ENCODE assay signal across 8 cellular contexts in the genomic region with DNA sequence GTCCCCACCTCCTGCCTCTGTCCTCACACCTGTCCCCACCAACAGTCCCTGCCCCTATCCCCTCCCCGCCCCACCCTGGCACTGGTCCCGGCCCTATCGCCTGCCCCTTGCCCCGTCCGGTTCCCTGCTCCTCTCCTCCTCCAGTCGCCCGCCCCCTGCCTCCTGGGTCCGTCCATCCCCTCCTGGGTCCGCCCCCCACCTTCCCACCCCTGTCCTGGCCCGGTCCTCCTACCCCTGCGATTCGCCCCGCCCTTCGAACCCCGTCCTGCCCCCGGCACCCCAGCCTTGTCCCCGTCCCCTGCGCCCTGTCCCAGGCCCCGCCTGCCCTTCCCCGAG. TPM values are rescaled to one million over a fixed set of nuclear protein-coding genes. Genes with fewer than 3 reads are reported as not detected.
A peak's percentile ranks its signal among the peaks of the same experiment; 100 is the strongest.
DNase-seq lines count a peak whose midpoint lies in the region; ATAC-seq and TF ChIP-seq lines count a peak whose summit lies in the region.

No MANE protein-coding gene starts in this region.

- H3K4me1 ChIP-seq in SJSA1 (replicated peaks) (peaks cover 5% of the 10 kb centered on the region), prostate gland (replicated peaks) (peaks cover 7% of the 10 kb centered on the region)

- H3K27me3 ChIP-seq in SJSA1 (replicated peaks) (no peaks in the 10 kb centered on the region), prostate gland (replicated peaks; ENCODE audit: insufficient read depth) (no peaks in the 10 kb centered on the region)

- H3K4me3 ChIP-seq in SJSA1 (peak overlapping the region; percentile 91), foreskin fibroblast (ENCODE audit: low read depth in 1 of 2, low read length in 2 of 2) (peak overlapping the region; percentile 74 to 82), prostate gland (peak overlapping the region; percentile 98 to 99)

- WGBS in prostate gland, result 0% methylated on average over 16 of the region's 20 CpGs

- peaks cover 35% of the 10 kb centered on the region for H3K36me3 ChIP-seq in SJSA1
- H3K36me3 ChIP-seq in prostate gland, result peaks cover 6 to 13% of the 10 kb centered on the region in 2 donors

- no peak for TF ChIP-seq POLR2A in prostate gland (IDR thresholded peaks at IDR 0.05)

- DNase-seq in GM03348 (ENCODE audit: low spot score), result peak; percentile 44
- no peak for DNase-seq in SJSA1 (ENCODE audit: low read depth in 1 of 2, low spot score in 2 of 2)
- no peak for DNase-seq in foreskin fibroblast
- no peak for DNase-seq in prostate gland (ENCODE audit: low spot score)
- DNase-seq in SHP77 treated with DMSO at 0.1 percent for 48 hours (lab: John Stamatoyannopoulos, UW), result no peak
- no peak for DNase-seq in stimulated activated naive CD4-positive, alpha-beta T cell treated with Interleukin-2 at 50 U/mL for 16 hours (lab: John Stamatoyannopoulos, UW)

- no peak for ATAC-seq in GM19035 (IDR thresholded peaks at IDR 0.05; ENCODE audit: unreplicated experiment)
- ATAC-seq in HG03432 (IDR thresholded peaks at IDR 0.05; ENCODE audit: unreplicated experiment), result no peak

- intact Hi-C loops in prostate gland (cut with DNase I), result no loop called here

- H3K9me3 ChIP-seq in SJSA1 (replicated peaks) (0 out of 2 replicates have a peak, but pooled peaks cover 3% of the 10 kb centered on the region), prostate gland (no peaks in the 10 kb centered on the region)

- H3K27ac ChIP-seq in SJSA1, result peak overlapping the region; percentile 68
- peak overlapping the region; percentile 82 to 91 for H3K27ac ChIP-seq in prostate gland

- TF ChIP-seq CTCF in foreskin fibroblast (IDR thresholded peaks at IDR 0.05; ENCODE audit: low read depth, low read length) (no peak), prostate gland (IDR thresholded peaks at IDR 0.05) (no peak)

RNA-seq across cellular contexts. Expression of a gene that starts 0.4 kb away (rescaled TPM):
- total RNA-seq in SJSA1 (2014; rRNA removed; shearing (Covaris generic)), result 266 and 387 TPM in 2 replicates
- 100 to 1,000 TPM; 399 to 528 TPM for total RNA-seq in prostate gland

RNA-seq across cellular contexts. Expression of a gene that starts 13.6 kb away (rescaled TPM):
- total RNA-seq in SJSA1 (2014; rRNA removed; shearing (Covaris generic)), result 0.42 and 1.0 TPM in 2 replicates
- 10 to 100 TPM in 1 of 2 donors, 1 to 10 TPM in 1; 5.2 to 17.7 TPM for total RNA-seq in prostate gland

RNA-seq across cellular contexts. Expression of a gene that starts 16.5 kb away (rescaled TPM):
- 64.1 and 70.5 TPM in 2 replicates for total RNA-seq in SJSA1 (2014; rRNA removed; shearing (Covaris generic))
- 100 to 1,000 TPM; 139 to 212 TPM for total RNA-seq in prostate gland

RNA-seq across cellular contexts. Expression of a gene that starts 20.6 kb away (rescaled TPM):
- 11.3 and 17.1 TPM in 2 replicates for total RNA-seq in SJSA1 (2014; rRNA removed; shearing (Covaris generic))
- 10 to 100 TPM; 23.6 to 24.2 TPM for total RNA-seq in prostate gland

RNA-seq across cellular contexts. Expression of a gene that starts 23.5 kb away (rescaled TPM):
- total RNA-seq in SJSA1 (2014; rRNA removed; shearing (Covaris generic)), result 0.11 and 0.16 TPM in 2 replicates
- 10 to 100 TPM in 1 of 2 donors, 1 to 10 TPM in 1; 3.6 to 10.1 TPM for total RNA-seq in prostate gland
